Comparison of ENCODE assay signal across 8 cellular contexts in genomic region chr20:48374041-48374907, GRCh38.
DNase-seq lines count a peak whose midpoint lies in the region; ATAC-seq and TF ChIP-seq lines count a peak whose summit lies in the region.
"Not testable (repeated sequence)": the region's sequence is repeated elsewhere in the genome, so short reads cannot be mapped to it uniquely, and the experiment has no call there.

No MANE protein-coding gene starts in this region.

- H3K4me1 Mint-ChIP-seq in brain (peaks cover 55% of the 10 kb centered on the region), glutamatergic neuron (ENCODE audit: low read depth, unreplicated experiment) (peaks cover 20% of the 10 kb centered on the region)

- not testable (repeated sequence) for H3K36me3 ChIP-seq in left lung, ovary, upper lobe of right lung

- ATAC-seq in left lung (peak; percentile 59), upper lobe of right lung (peak; percentile 63)

- H3K4me1 ChIP-seq in left lung; ovary (ENCODE audit: insufficient read depth); upper lobe of right lung: not testable (repeated sequence)

- not testable (repeated sequence) for H3K9me3 ChIP-seq in left lung, ovary, upper lobe of right lung

- H3K4me3 Mint-ChIP-seq in brain, result peak overlapping the region in 2 of 5 experiments; percentile 59 to 73
- H3K4me3 Mint-ChIP-seq in glutamatergic neuron (ENCODE audit: unreplicated experiment), result not testable (repeated sequence)

- peaks cover 0 to 15% (median 2%) of the 10 kb centered on the region in 5 experiments for H3K9me3 Mint-ChIP-seq in brain
- not testable (repeated sequence) for H3K9me3 Mint-ChIP-seq in glutamatergic neuron (ENCODE audit: unreplicated experiment)

- TF ChIP-seq CTCF in GM13976 (IDR thresholded peaks at IDR 0.05; ENCODE audit: borderline replicate concordance, control extremely low read depth, extremely low read depth, insufficient read depth, missing control alignments); glutamatergic neuron (IDR thresholded peaks at IDR 0.05; ENCODE audit: partially characterized antibody, unreplicated experiment); left lung (IDR thresholded peaks at IDR 0.05): not testable (repeated sequence)
- TF ChIP-seq CTCF in brain (conservative IDR thresholded peaks at IDR 0.05) (peak; percentile 13 to 46), ovary (IDR thresholded peaks at IDR 0.05) (peak in 1 of 3 donors; percentile 8), upper lobe of right lung (IDR thresholded peaks at IDR 0.05) (peak; percentile 7)

- H3K27me3 Mint-ChIP-seq in brain, result peaks cover 35% of the 10 kb centered on the region
- H3K27me3 Mint-ChIP-seq in glutamatergic neuron (ENCODE audit: unreplicated experiment), result not testable (repeated sequence)

- H3K27ac Mint-ChIP-seq in brain, result peak overlapping the region in 2 of 5 experiments; percentile 74 to 96
- not testable (repeated sequence) for H3K27ac Mint-ChIP-seq in glutamatergic neuron (ENCODE audit: unreplicated experiment)

- in situ Hi-C loops in GM13976 (cut with MboI; ENCODE audit: low sequenced_read_pairs, unreplicated experiment), result not testable (repeated sequence)

- not testable (repeated sequence) for TF ChIP-seq EP300 in ovary (IDR thresholded peaks at IDR 0.05)

- DNase-seq in GM13976 (ENCODE audit: low spot score) (peak; percentile 52), NCI-H1092 (lab: John Stamatoyannopoulos, UW) (peak; percentile 28), RPMI8226 (peak; percentile 12), glutamatergic neuron (peak; percentile 56), ovary (peak; percentile 45 to 73 (median 64))
- not testable (repeated sequence) for DNase-seq in left lung, upper lobe of right lung

- 41 to 46% (median 45%) methylated on average over 26 of the region's 26 CpGs for WGBS in ovary, 3 donors

- not testable (repeated sequence) for H3K4me3 ChIP-seq in left lung, ovary, upper lobe of right lung

- H3K27ac ChIP-seq in left lung, result peak overlapping the region in 1 of 2 donors; percentile 45
- not testable (repeated sequence) for H3K27ac ChIP-seq in ovary
- peak overlapping the region; percentile 11 for H3K27ac ChIP-seq in upper lobe of right lung

- intact Hi-C loops in left lung (cut with DNase I); ovary (cut with DNase I); upper lobe of right lung (cut with DNase I): not testable (repeated sequence)

- not testable (repeated sequence) for TF ChIP-seq POLR2A in ovary (IDR thresholded peaks at IDR 0.05)

- peaks cover 0 to 41% of the 10 kb centered on the region in 2 donors for H3K27me3 ChIP-seq in left lung
- H3K27me3 ChIP-seq in ovary, upper lobe of right lung: not testable (repeated sequence)

- not testable (repeated sequence) for H3K36me3 Mint-ChIP-seq in brain; glutamatergic neuron (ENCODE audit: unreplicated experiment)
